ENCODE assay signal across 9 cellular contexts in the genomic region with DNA sequence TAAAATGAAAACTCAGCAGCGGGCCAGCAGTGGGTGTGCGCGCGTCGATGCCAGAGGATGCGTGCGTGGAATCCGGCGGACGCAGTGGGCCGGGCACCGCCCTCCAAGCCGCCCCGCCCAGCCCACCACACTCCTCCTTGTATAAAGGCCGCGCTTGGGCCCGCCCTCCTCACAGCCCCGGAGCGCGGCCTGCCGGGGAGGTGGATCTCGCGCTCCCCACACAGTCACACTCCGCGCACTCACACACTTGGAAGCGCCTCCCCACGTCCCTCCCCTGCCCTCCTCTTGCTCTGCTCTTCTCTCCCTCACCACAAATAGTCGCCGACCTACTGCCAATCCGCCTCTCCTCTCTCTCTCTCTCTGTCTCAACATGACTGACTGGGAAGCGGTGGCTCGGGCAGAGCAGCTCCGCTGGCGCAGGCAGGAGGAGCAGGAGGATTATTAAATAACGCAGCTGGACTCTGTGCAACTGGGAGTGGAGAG. TPM values are rescaled to one million over a fixed set of nuclear protein-coding genes. Genes with fewer than 3 reads are reported as not detected.
DNase-seq lines count a peak whose midpoint lies in the region; ATAC-seq and TF ChIP-seq lines count a peak whose summit lies in the region.
"Had no signal": no experiment of that assay in that cellular context is flagged by ENCODE, and none has a peak within 500 bp of the region (broad histone marks: within the 10 kb centered on the region; RNA-seq: fewer than 3 reads in every experiment).

A gene (plus strand): TSS at position 172 of the 483 bp plus-strand sequence.

- peaks cover 0 to 46% (median 0%) of the 10 kb centered on the region in 4 donors for H3K27me3 ChIP-seq in esophagus squamous epithelium
- H3K27me3 ChIP-seq in mucosa of rectum (ENCODE audit: control insufficient read depth in 2 of 2, insufficient read depth in 2 of 2, low read length in 2 of 2): no peaks in the 10 kb centered on the region
- H3K27me3 ChIP-seq in suprapubic skin: peaks cover 2% of the 10 kb centered on the region

- peak within 1 kb of the TSS; percentile 76 to 87 for H3K9ac ChIP-seq in mucosa of rectum (ENCODE audit: low read depth in 1 of 2, low read length in 2 of 2)

- no peak for TF ChIP-seq EP300 in suprapubic skin (IDR thresholded peaks at IDR 0.05)

- no peak for TF ChIP-seq CTCF in esophagus squamous epithelium (IDR thresholded peaks at IDR 0.05)
- no peak for TF ChIP-seq CTCF in suprapubic skin (IDR thresholded peaks at IDR 0.05)

- H3K36me3 ChIP-seq in esophagus squamous epithelium (no peaks in the 10 kb centered on the region), mucosa of rectum (ENCODE audit: control insufficient read depth in 2 of 2, insufficient read depth in 2 of 2, low read length in 2 of 2) (no peaks in the 10 kb centered on the region), suprapubic skin (no peaks in the 10 kb centered on the region)

- intact Hi-C loops in esophagus squamous epithelium (cut with DNase I): no loop called here

- peak; percentile 70 for ATAC-seq in GM18867 (IDR thresholded peaks at IDR 0.05; ENCODE audit: unreplicated experiment)
- ATAC-seq in HG03060 (IDR thresholded peaks at IDR 0.05; ENCODE audit: low read depth, unreplicated experiment): peak; percentile 48

- WGBS in esophagus squamous epithelium, 2 donors: 0% methylated on average over 12 to 29 of the region's 35 CpGs
- WGBS in suprapubic skin: 2% methylated on average over 32 of the region's 35 CpGs

- H3K4me3 ChIP-seq in esophagus squamous epithelium (peak within 1 kb of the TSS; percentile 59 to 81 (median 68)), mucosa of rectum (ENCODE audit: low read length in 2 of 2) (peak within 1 kb of the TSS; percentile 90 to 100), suprapubic skin (peak within 1 kb of the TSS; percentile 84)

- H3K4me1 ChIP-seq in esophagus squamous epithelium: peaks cover 0 to 29% (median 2%) of the 10 kb centered on the region in 3 donors
- H3K4me1 ChIP-seq in mucosa of rectum (ENCODE audit: control insufficient read depth in 2 of 2, insufficient read depth in 2 of 2, low read length in 2 of 2): peaks cover 2 to 8% of the 10 kb centered on the region in 2 donors
- H3K4me1 ChIP-seq in suprapubic skin: peaks cover 16% of the 10 kb centered on the region

- H3K27ac ChIP-seq in esophagus squamous epithelium: peak within 1 kb of the TSS; percentile 64 to 79 (median 75)
- H3K27ac ChIP-seq in mucosa of rectum (ENCODE audit: low read depth in 2 of 2, low read length in 2 of 2): peak within 1 kb of the TSS; percentile 87
- H3K27ac ChIP-seq in suprapubic skin: peak within 1 kb of the TSS; percentile 81

- H3K9me3 ChIP-seq in esophagus squamous epithelium (no peaks in the 10 kb centered on the region), mucosa of rectum (ENCODE audit: control insufficient read depth in 2 of 2, low read length in 2 of 2) (no peaks in the 10 kb centered on the region), suprapubic skin (no peaks in the 10 kb centered on the region)

- DNase-seq in 8988T (peak; percentile 15), NCI-H460 (ENCODE audit: extremely low read depth, low read depth) (peak; percentile 24), activated T-cell treated with anti-CD3 and anti-CD28 coated beads for 4 hours (peak; percentile 9), esophagus squamous epithelium (lab: John Stamatoyannopoulos, UW) (peak; percentile 25), suprapubic skin (ENCODE audit: low spot score in 2 of 2) (peak; percentile 81 to 85)
- DNase-seq: DND-41 had no signal

- TF ChIP-seq POLR2A in esophagus squamous epithelium (IDR thresholded peaks at IDR 0.05) (peak in 2 of 4 donors; percentile 88 to 93), suprapubic skin (IDR thresholded peaks at IDR 0.05) (peak; percentile 88 to 90)

RNA-seq across cellular contexts. Expression of the gene that starts here (rescaled TPM):
- 1.1 and 2.4 TPM in 2 replicates for total RNA-seq in NCI-H460 (2014; rRNA removed; shearing (Covaris generic))
- polyA plus RNA-seq in NCI-H460 (2014; cell fraction: nucleus; rRNA removed): 0.10 and 0.19 TPM in 2 replicates
- 10 to 100 TPM in 1 of 4 donors, 1 to 10 TPM in 3; 1.2 to 12.4 (median 2.2) TPM for total RNA-seq in esophagus squamous epithelium
- total RNA-seq in suprapubic skin: 10 to 100 TPM in 2 of 4 donors, 1 to 10 TPM in 2; 6.7 to 39.5 (median 11.8) TPM

Comparison
In these comparisons a context has a peak if more than half of its experiments do, and no peak if none do; other contexts are left out.
1. Peak in every context shown above with its lines: DNase-seq, ATAC-seq, H3K4me3 ChIP-seq and H3K27ac ChIP-seq.
2. DNase-seq: peak in every context shown above with its lines; median percentile 83 in suprapubic skin; 25 in esophagus squamous epithelium; 24 in NCI-H460; 15 in 8988T; 9 in activated T-cell treated with anti-CD3 and anti-CD28 coated beads for 4 hours.